Comparison of ENCODE assay signal across 8 cellular contexts in the genomic region with DNA sequence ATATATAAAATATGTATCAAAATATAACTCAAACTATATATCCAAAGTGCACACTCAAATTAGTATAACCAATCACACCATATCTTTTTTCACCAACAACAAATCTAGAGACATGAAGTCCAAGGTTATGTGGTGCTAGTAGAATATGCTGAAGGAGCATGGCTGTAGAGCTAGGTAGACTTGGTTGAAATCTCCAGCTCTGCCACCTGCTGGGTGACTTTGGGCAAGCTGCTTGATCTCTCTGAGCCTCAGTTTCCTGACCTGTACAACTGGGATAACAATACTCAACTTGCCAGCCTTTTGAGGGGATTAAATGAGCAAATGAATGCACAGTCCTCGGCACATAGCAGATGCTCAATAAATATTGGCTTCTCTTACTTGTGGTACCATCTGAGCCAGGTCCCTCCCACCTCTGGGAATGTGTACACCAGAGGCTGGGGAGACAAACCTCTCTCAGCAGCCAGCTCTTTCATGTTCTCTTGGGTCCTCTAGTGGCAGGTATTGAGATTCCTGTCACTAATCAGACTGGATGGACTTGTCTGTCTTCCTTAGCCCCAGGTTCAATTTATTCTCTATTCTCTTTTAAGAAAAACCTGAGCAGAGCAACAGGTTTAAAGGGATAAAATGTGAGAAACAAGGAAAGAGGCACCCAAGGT.
DNase-seq lines count a peak whose midpoint lies in the region; ATAC-seq and TF ChIP-seq lines count a peak whose summit lies in the region.

No MANE protein-coding gene starts in this region.

- H3K36me3 ChIP-seq in left lung = no peaks in the 10 kb centered on the region

- in situ Hi-C loops in Caki2 (cut with HindIII; ENCODE audit: low pct_unique_long_range_greater_than_20kb, low sequenced_read_pairs) (no loop called here), T47D (cut with HindIII; ENCODE audit: low pct_unique_long_range_greater_than_20kb, low sequenced_read_pairs) (no loop called here)

- peak; percentile 25 to 28 for TF ChIP-seq CTCF in left lung (IDR thresholded peaks at IDR 0.05)

- no peaks in the 10 kb centered on the region for H3K4me1 ChIP-seq in left lung

- ATAC-seq in left lung (peak; percentile 83), HG02870 (IDR thresholded peaks at IDR 0.05; ENCODE audit: unreplicated experiment) (no peak)

- H3K27me3 ChIP-seq in left lung = no peaks in the 10 kb centered on the region

- H3K27ac ChIP-seq in left lung = no peak overlapping the region

- DNase-seq in Caki2 (ENCODE audit: low read depth) = peak; percentile 45
- peak; percentile 63 for DNase-seq in NCI-H1694 (lab: John Stamatoyannopoulos, UW)
- peak; percentile 76 to 92 for DNase-seq in T47D (ENCODE audit: low read depth in 1 of 2, low spot score in 1 of 2)
- DNase-seq in left lung = no peak
- DNase-seq in T-helper 9 cell = no peak
- DNase-seq in ureter (ENCODE audit: low spot score) = no peak
- DNase-seq in activated effector memory CD4-positive, alpha-beta T cell treated with Interleukin-2 at 50 U/mL for 16 hours = no peak

- no peak overlapping the region for H3K4me3 ChIP-seq in left lung

- intact Hi-C loops in left lung (cut with DNase I) = no loop called here

- no peaks in the 10 kb centered on the region for H3K9me3 ChIP-seq in left lung

Comparison
In these comparisons a context has a peak if more than half of its experiments do, and no peak if none do; other contexts are left out.
1. DNase-seq: peak in Caki2 (single experiment), NCI-H1694 (single experiment) and T47D (2 of 2); none in left lung (0 of 2), T-helper 9 cell (single experiment), ureter (single experiment) and activated effector memory CD4-positive, alpha-beta T cell treated with Interleukin-2 at 50 U/mL for 16 hours (single experiment).